ENCODE assay signal across 13 cellular contexts in genomic region chr12:101634724-101635123, GRCh38. TPM values are rescaled to one million over a fixed set of nuclear protein-coding genes. Genes with fewer than 3 reads are reported as not detected.
DNase-seq lines count a peak whose midpoint lies in the region; ATAC-seq and TF ChIP-seq lines count a peak whose summit lies in the region.
"Had no signal": no experiment of that assay in that cellular context is flagged by ENCODE, and none has a peak within 500 bp of the region (broad histone marks: within the 10 kb centered on the region; RNA-seq: fewer than 3 reads in every experiment).

No MANE protein-coding gene starts in this region.

- TF ChIP-seq POLR2A in esophagus muscularis mucosa (IDR thresholded peaks at IDR 0.05; ENCODE audit: low read depth) = no peak

- no peaks in the 10 kb centered on the region for H3K9me3 ChIP-seq in CD4-positive, alpha-beta memory T cell (ENCODE audit: control insufficient read depth in 1 of 2, low read length in 2 of 2)
- H3K9me3 ChIP-seq in esophagus muscularis mucosa = no peaks in the 10 kb centered on the region

- no peak overlapping the region for H3K4me3 ChIP-seq in CD4-positive, alpha-beta memory T cell (ENCODE audit: low read length in 2 of 2)
- no peak overlapping the region for H3K4me3 ChIP-seq in esophagus muscularis mucosa

- H3K4me1 Mint-ChIP-seq in stimulated activated naive B cell treated with anti-CD40 and anti-IgM and Interleukin-4, amounts not matched to agents 10 μg/mL and 1 μg/mL and 100 μg/mL, for 72 hours = peaks cover 20 to 52% of the 10 kb centered on the region in 2 donors
- H3K4me1 Mint-ChIP-seq in CD4-positive, alpha-beta memory T cell = no peaks in the 10 kb centered on the region

- no peaks in the 10 kb centered on the region for H3K27me3 Mint-ChIP-seq in stimulated activated naive B cell treated with anti-CD40 and anti-IgM and Interleukin-4, amounts not matched to agents 10 μg/mL and 1 μg/mL and 100 μg/mL, for 72 hours
- peaks cover 5 to 9% of the 10 kb centered on the region in 2 donors for H3K27me3 Mint-ChIP-seq in CD4-positive, alpha-beta memory T cell

- no peak for TF ChIP-seq EP300 in esophagus muscularis mucosa (IDR thresholded peaks at IDR 0.05)

- no peak overlapping the region for H3K27ac ChIP-seq in CD4-positive, alpha-beta memory T cell (ENCODE audit: low read depth, low read length)
- H3K27ac ChIP-seq in esophagus muscularis mucosa (replicated peaks in 1 of 4) = no peak overlapping the region

- peak; percentile 38 to 41 for ATAC-seq in activated CD4-positive, CD25-positive, alpha-beta regulatory T cell treated with anti-CD3 and anti-CD28 coated beads, Interleukin-2, amount 50 U/mL, for 24 hours
- ATAC-seq in HG02610 (IDR thresholded peaks at IDR 0.05; ENCODE audit: unreplicated experiment) = peak; percentile 97
- ATAC-seq in HG03558 (IDR thresholded peaks at IDR 0.05; ENCODE audit: extremely low read depth, unreplicated experiment) = peak; percentile 94
- ATAC-seq in stimulated activated naive B cell treated with anti-CD40 and anti-IgM and Interleukin-4, amounts not matched to agents 10 μg/mL and 1 μg/mL and 100 μg/mL, for 72 hours (replicated peaks) = peak; percentile 95

- H3K36me3 Mint-ChIP-seq in stimulated activated naive B cell treated with anti-CD40 and anti-IgM and Interleukin-4, amounts not matched to agents 10 μg/mL and 1 μg/mL and 100 μg/mL, for 72 hours = peaks cover 0 to 3% of the 10 kb centered on the region in 2 donors
- no peaks in the 10 kb centered on the region for H3K36me3 Mint-ChIP-seq in CD4-positive, alpha-beta memory T cell
- H3K36me3 Mint-ChIP-seq: activated naive CD8-positive, alpha-beta T cell had no signal

- H3K4me3 Mint-ChIP-seq in stimulated activated naive B cell treated with anti-CD40 and anti-IgM and Interleukin-4, amounts not matched to agents 10 μg/mL and 1 μg/mL and 100 μg/mL, for 72 hours = peak overlapping the region; percentile 61 to 62
- H3K4me3 Mint-ChIP-seq in CD4-positive, alpha-beta memory T cell = no peak overlapping the region
- H3K4me3 Mint-ChIP-seq: activated naive CD8-positive, alpha-beta T cell; T-helper 1 cell treated with Interleukin-12 subunit alpha and Interleukin-12 subunit beta and Interleukin-4 antibody, amounts not matched to agents 30 μg/mL and 1 μg/mL, for 36 hours had no signal

- peaks cover 2 to 3% of the 10 kb centered on the region in 2 donors for H3K9me3 Mint-ChIP-seq in stimulated activated naive B cell treated with anti-CD40 and anti-IgM and Interleukin-4, amounts not matched to agents 10 μg/mL and 1 μg/mL and 100 μg/mL, for 72 hours
- H3K9me3 Mint-ChIP-seq in CD4-positive, alpha-beta memory T cell = peaks cover 0 to 3% (median 0%) of the 10 kb centered on the region in 8 donors
- H3K9me3 Mint-ChIP-seq: T-helper 1 cell treated with Interleukin-12 subunit alpha and Interleukin-12 subunit beta and Interleukin-4 antibody, amounts not matched to agents 30 μg/mL and 1 μg/mL, for 36 hours had no signal

- H3K4me1 ChIP-seq in CD4-positive, alpha-beta memory T cell (ENCODE audit: insufficient read depth, low read length) = no peaks in the 10 kb centered on the region
- H3K4me1 ChIP-seq in esophagus muscularis mucosa = no peaks in the 10 kb centered on the region

- no peak for TF ChIP-seq CTCF in esophagus muscularis mucosa (IDR thresholded peaks at IDR 0.05)

- H3K27ac Mint-ChIP-seq in stimulated activated naive B cell treated with anti-CD40 and anti-IgM and Interleukin-4, amounts not matched to agents 10 μg/mL and 1 μg/mL and 100 μg/mL, for 72 hours = peak overlapping the region; percentile 94
- no peak overlapping the region for H3K27ac Mint-ChIP-seq in CD4-positive, alpha-beta memory T cell
- H3K27ac Mint-ChIP-seq: activated naive CD8-positive, alpha-beta T cell; T-helper 1 cell treated with Interleukin-12 subunit alpha and Interleukin-12 subunit beta and Interleukin-4 antibody, amounts not matched to agents 30 μg/mL and 1 μg/mL, for 36 hours had no signal

- H3K36me3 ChIP-seq in CD4-positive, alpha-beta memory T cell (ENCODE audit: insufficient read depth, low read length) = no peaks in the 10 kb centered on the region
- no peaks in the 10 kb centered on the region for H3K36me3 ChIP-seq in esophagus muscularis mucosa

- POLR2A ChIA-PET in CD4-positive, alpha-beta memory T cell (lab: Charles Lee; ENCODE audit: partially characterized antibody) = no interaction called here

- CTCF ChIA-PET in CD4-positive, alpha-beta memory T cell (lab: Charles Lee; ENCODE audit: partially characterized antibody) = no interaction called here

- WGBS in esophagus muscularis mucosa = 64% methylated on average over 2 of the region's 2 CpGs

- intact Hi-C loops in CD4-positive, alpha-beta memory T cell (cut with micrococcal nuclease) = no loop called here
- intact Hi-C loops in esophagus muscularis mucosa (cut with DNase I) = no loop called here

- no peak for DNase-seq in activated CD4-positive, CD25-positive, alpha-beta regulatory T cell (lab: John Stamatoyannopoulos, UW)
- DNase-seq in stimulated activated naive B cell treated with anti-CD40 and anti-IgM and Interleukin-4, amounts not matched to agents 10 μg/mL and 1 μg/mL and 100 μg/mL, for 72 hours = peak; percentile 35
- DNase-seq in CD4-positive, alpha-beta memory T cell = no peak
- DNase-seq in esophagus muscularis mucosa (ENCODE audit: extremely low spot score) (no peak), activated gamma-delta T cell treated with Interleukin-2 at 50 U/mL for 16 hours (no peak)
- DNase-seq: 8988T, NCI-H1048 had no signal

- H3K27me3 ChIP-seq in CD4-positive, alpha-beta memory T cell (ENCODE audit: insufficient read depth, low read length) = no peaks in the 10 kb centered on the region
- peaks cover 0 to 1% (median 0%) of the 10 kb centered on the region in 4 donors for H3K27me3 ChIP-seq in esophagus muscularis mucosa

RNA-seq across cellular contexts. Expression of gene MYBPC1, which starts 40.0 kb away (rescaled TPM):
- not detected for total RNA-seq in CD4-positive, alpha-beta memory T cell
- polyA plus RNA-seq in CD4-positive, alpha-beta memory T cell = not detected
- total RNA-seq in esophagus muscularis mucosa = under 1 TPM in 2 of 4 donors, not detected in 2; 0.13 to 0.17 TPM
- total RNA-seq: lung microvascular endothelial cell had no signal

Comparison
In these comparisons a context has a peak if more than half of its experiments do, and no peak if none do; other contexts are left out.
1. ATAC-seq: peak in every context shown above with its lines; median percentile 97 in HG02610; 95 in stimulated activated naive B cell treated with anti-CD40 and anti-IgM and Interleukin-4, amounts not matched to agents 10 μg/mL and 1 μg/mL and 100 μg/mL, for 72 hours; 94 in HG03558; 40 in activated CD4-positive, CD25-positive, alpha-beta regulatory T cell treated with anti-CD3 and anti-CD28 coated beads, Interleukin-2, amount 50 U/mL, for 24 hours.
2. H3K4me3 Mint-ChIP-seq: peak in stimulated activated naive B cell treated with anti-CD40 and anti-IgM and Interleukin-4, amounts not matched to agents 10 μg/mL and 1 μg/mL and 100 μg/mL, for 72 hours (2 of 2); none in CD4-positive, alpha-beta memory T cell (0 of 8).